Comparison of ENCODE assay signal across 6 cellular contexts in the genomic region with DNA sequence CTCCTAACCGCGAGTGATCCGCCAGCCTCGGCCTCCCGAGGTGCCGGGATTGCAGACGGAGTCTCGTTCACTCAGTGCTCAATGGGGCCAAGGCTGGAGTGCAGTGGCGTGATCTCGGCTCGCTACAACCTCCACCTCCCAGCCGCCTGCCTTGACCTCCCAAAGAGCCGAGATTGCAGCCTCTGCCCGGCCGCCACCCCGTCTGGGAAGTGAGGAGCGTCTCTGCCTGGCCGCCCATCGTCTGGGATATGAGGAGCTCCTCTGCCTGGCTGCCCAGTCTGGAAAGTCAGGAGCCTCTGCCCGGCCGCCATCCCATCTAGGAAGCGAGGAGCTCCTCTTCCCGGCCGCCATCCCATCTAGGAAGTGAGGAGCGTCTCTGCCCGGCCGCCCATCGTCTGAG. TPM values are rescaled to one million over a fixed set of nuclear protein-coding genes. Genes with fewer than 3 reads are reported as not detected.
"Had no signal": no experiment of that assay in that cellular context is flagged by ENCODE, and none has a peak within 500 bp of the region (broad histone marks: within the 10 kb centered on the region; RNA-seq: fewer than 3 reads in every experiment).

No MANE protein-coding gene starts in this region.

RNA-seq across cellular contexts. Expression of a gene that starts 58.8 kb away (rescaled TPM):
- total RNA-seq: GM23248, H1, H4, H7, H9, HFFc6 had no signal
- polyA plus RNA-seq: GM23248 had no signal
